In genomic region chr5:662751-663435, GRCh38 we compare ENCODE assay signal across 19 cellular contexts. TPM values are rescaled to one million over a fixed set of nuclear protein-coding genes. Genes with fewer than 3 reads are reported as not detected.
DNase-seq lines count a peak whose midpoint lies in the region; ATAC-seq, FAIRE-seq and TF ChIP-seq lines count a peak whose summit lies in the region.
"Had no signal": no experiment of that assay in that cellular context is flagged by ENCODE, and none has a peak within 500 bp of the region (broad histone marks: within the 10 kb centered on the region; RNA-seq: fewer than 3 reads in every experiment).

No MANE protein-coding gene starts in this region.

- no peak for TF ChIP-seq EP300 in K562 (IDR thresholded peaks at IDR 0.05; ENCODE audit: low read length)

- TF ChIP-seq POLR2A in K562 (conservative IDR thresholded peaks at IDR 0.05) = no peak
- TF ChIP-seq POLR2A in right lobe of liver (IDR thresholded peaks at IDR 0.05) = no peak

- H4K20me1 ChIP-seq in K562 (replicated peaks; ENCODE audit: control insufficient read depth, insufficient read depth, low read length) = no peaks in the 10 kb centered on the region

- DNase-seq in Right ventricle myocardium inferior (ENCODE audit: missing footprints) (peak; percentile 56), left cardiac atrium (no peak), K562 (ENCODE audit: extremely low read depth in 1 of 4, low spot score in 3 of 4) (no peak), right lobe of liver (peak; percentile 13 to 52 (median 39)), epidermal melanocyte (ENCODE audit: insufficient read length, low spot score) (no peak), germinal center (ENCODE audit: low spot score) (no peak)
- DNase-seq: GF-D8, KG1, MV-4-11, NCI-H1694 treated with DMSO at 0.1 percent for 48 hours, NCI-H510A, NCI-H774, SHP77 treated with DMSO at 0.1 percent for 48 hours had no signal

- ATAC-seq in Right ventricle myocardium inferior = no peak
- no peak for ATAC-seq in left cardiac atrium
- ATAC-seq in K562 = no peak
- no peak for ATAC-seq in right lobe of liver
- ATAC-seq in SK-N-SH treated with all-trans-retinoic acid at 6 μM for 48 hours = no peak

- BruUV-seq in K562 (replicated peaks; lab: Mats Ljungman, UMichigan) = no TSS peak

- intact Hi-C loops in Right ventricle myocardium inferior (cut with DNase I) (no loop called here), left cardiac atrium (cut with DNase I) (no loop called here), K562 (cut with micrococcal nuclease) (no loop called here), right lobe of liver (cut with DNase I) (no loop called here)

- POLR2A ChIA-PET in K562 (lab: Yijun Ruan, JAX) = no interaction called here

- H2AFZ ChIP-seq in K562 (ENCODE audit: low read depth, low read length) = no peak overlapping the region

- H3K36me3 ChIP-seq in K562 (ENCODE audit: control insufficient read depth, insufficient read depth, low read length) (peaks cover 87% of the 10 kb centered on the region), right lobe of liver (no peaks in the 10 kb centered on the region)

- 91% methylated on average over 35 of the region's 56 CpGs for WGBS in K562 (ENCODE audit: insufficient coverage, low coverage, missing lambda C conversion rate)
- 94% methylated on average over 19 of the region's 56 CpGs for WGBS in right lobe of liver (ENCODE audit: insufficient coverage, low coverage, low lambda C conversion rate, missing lambda C conversion rate)

- CTCF ChIA-PET in K562 (lab: Yijun Ruan, JAX; ENCODE audit: low intra/inter-chr PET ratio) = no interaction called here

- in situ Hi-C loops in K562 (cut with MboI) = no loop called here

- H3K4me2 ChIP-seq in K562 (ENCODE audit: insufficient read depth, low read length) = no peak overlapping the region

- peak; percentile 46 for FAIRE-seq in K562 (lab: Jason Lieb, UNC)
- FAIRE-seq: H1, RCC 7860 had no signal

- no peak for TF ChIP-seq RAD21 in K562 (CRISPR knock-in tag; conservative IDR thresholded peaks at IDR 0.05 in 1 of 2, IDR thresholded peaks at IDR 0.05 in 1 of 2)

- H3K9me3 ChIP-seq in K562 (replicated peaks; ENCODE audit: control insufficient read depth, insufficient read depth, low read depth, low read length) (peaks cover 14% of the 10 kb centered on the region), right lobe of liver (no peaks in the 10 kb centered on the region)

- H3K9me1 ChIP-seq in K562 (ENCODE audit: control insufficient read depth, insufficient read depth, low read length) = no peaks in the 10 kb centered on the region

- no peaks in the 10 kb centered on the region for H3K27me3 ChIP-seq in K562 (ENCODE audit: control insufficient read depth in 2 of 2, insufficient read depth in 2 of 2, low read length in 2 of 2)
- no peaks in the 10 kb centered on the region for H3K27me3 ChIP-seq in right lobe of liver

- H3K4me3 ChIP-seq in K562 = no peak overlapping the region
- no peak overlapping the region for H3K4me3 ChIP-seq in right lobe of liver

- TF ChIP-seq CTCF in K562 (IDR thresholded peaks at IDR 0.05 in 2 of 3, conservative IDR thresholded peaks at IDR 0.05 in 1 of 3; ENCODE audit: insufficient read depth in 2 of 3, low read depth in 1 of 3, low read length in 3 of 3) (no peak), right lobe of liver (IDR thresholded peaks at IDR 0.05) (no peak)

- no peak overlapping the region for H3K27ac ChIP-seq in K562 (ENCODE audit: extremely low read depth, low read depth, low read length)
- H3K27ac ChIP-seq in right lobe of liver = no peak overlapping the region
- peak overlapping the region; percentile 36 for H3K27ac ChIP-seq in temporal lobe (ENCODE audit: low read depth, low read length)

- H3K9ac ChIP-seq in K562 (ENCODE audit: insufficient read depth in 1 of 2, low read depth in 2 of 2, low read length in 2 of 2) = no peak overlapping the region

- H3K4me1 ChIP-seq in K562 (replicated peaks in 1 of 2; ENCODE audit: control insufficient read depth in 2 of 2, insufficient read depth in 2 of 2, low read length in 2 of 2) (peaks cover 5 to 40% of the 10 kb centered on the region in 2 experiments; a peak in 4 of 5 replicates), right lobe of liver (peaks cover 0 to 6% (median 2%) of the 10 kb centered on the region in 4 donors)

- no peaks in the 10 kb centered on the region for H3K79me2 ChIP-seq in K562 (ENCODE audit: control insufficient read depth, insufficient read depth, low read length)

TF ChIP-seq in K562, 482 proteins besides CTCF, POLR2A, EP300 and RAD21:
- TF ChIP-seq POLR2G (IDR thresholded peaks at IDR 0.05; ENCODE audit: low read depth, low read length) (peak; percentile 13; the same call in 1 of the 2 replicates), CXXC5 (CRISPR knock-in tag; IDR thresholded peaks at IDR 0.05) (no peak)

TF ChIP-seq in SK-N-SH treated with all-trans-retinoic acid at 6 μM for 48 hours, 23 proteins besides CTCF, POLR2A, EP300 and RAD21 (continues in another document):
- TF ChIP-seq OSR1 (CRISPR knock-in tag; IDR thresholded peaks at IDR 0.05) (no peak), ESRRG (CRISPR knock-in tag; IDR thresholded peaks at IDR 0.05) (no peak), TSHZ2 (CRISPR knock-in tag; IDR thresholded peaks at IDR 0.05) (no peak), TCF4 (CRISPR knock-in tag; IDR thresholded peaks at IDR 0.05; ENCODE audit: borderline replicate concordance) (no peak), ZFP30 (CRISPR knock-in tag; IDR thresholded peaks at IDR 0.05) (no peak), ZNF70 (CRISPR knock-in tag; IDR thresholded peaks at IDR 0.05) (no peak), GLIS3 (CRISPR knock-in tag; IDR thresholded peaks at IDR 0.05) (no peak)

RNA-seq across cellular contexts. Expression of gene TPPP, which starts 30.3 kb away (rescaled TPM):
- total RNA-seq in Right ventricle myocardium inferior = 34.5 TPM
- 10 to 100 TPM; 15.5 to 25.0 TPM for total RNA-seq in left cardiac atrium
- total RNA-seq in K562 (2011; cell fraction: chromatin; rRNA removed; ENCODE audit: low replicate concordance) = 0.11 and 0.28 TPM in 2 replicates
- 0.13 and 0.17 TPM in 2 replicates for total RNA-seq in K562 (2011; cell fraction: nucleolus; rRNA removed)
- 0.15 TPM in 1 of 2 replicates, not detected in the other for total RNA-seq in K562 (2011; cell fraction: nucleoplasm; rRNA removed)
- total RNA-seq in K562 (2014; rRNA removed) = not detected in 2 replicates
- total RNA-seq in K562 (2014; rRNA removed; fragmentation: Illumina TruSeq; extraction: Trizol) = not detected in 2 replicates
- total RNA-seq in K562 (2015; rRNA removed; fragmentation: Illumina TruSeq; extraction: Trizol) = not detected in 2 replicates
- total RNA-seq in K562 (2021) = 0.07 TPM in 2 replicates
- polyA plus RNA-seq in K562 (2011; rRNA removed) = 0.01 and 0.03 TPM in 2 replicates
- 0.04 and 0.06 TPM in 2 replicates for polyA plus RNA-seq in K562 (2011; cell fraction: cytosol; rRNA removed)
- polyA plus RNA-seq in K562 (2011; cell fraction: nucleus; rRNA removed) = 0.06 and 0.11 TPM in 2 replicates
- polyA plus RNA-seq in K562 (2012) = 0.21 and 0.25 TPM in 2 replicates
- polyA plus RNA-seq in K562 (2014; fragmentation: Illumina TruSeq; extraction: Trizol) = 0.01 TPM in 1 of 2 replicates, not detected in the other
- not detected for polyA plus RNA-seq in K562 (2014; fragmentation: Nextera tagmentation; extraction: Ambion mirVana)
- not detected in 2 replicates for polyA plus RNA-seq in K562 (2014; rRNA removed)
- 0.11 and 0.12 TPM in 2 replicates for polyA minus RNA-seq in K562 (2011; rRNA and poly(A)+ RNA removed)
- not detected in 2 replicates for polyA minus RNA-seq in K562 (2011; cell fraction: cytosol; rRNA and poly(A)+ RNA removed)
- polyA minus RNA-seq in K562 (2011; cell fraction: nucleus; rRNA and poly(A)+ RNA removed) = not detected in 2 replicates
- 1 to 10 TPM; 1.9 to 4.3 (median 2.4) TPM for total RNA-seq in right lobe of liver
- 12.5 TPM for total RNA-seq in temporal lobe
- total RNA-seq: B cell, OCI-LY7 had no signal

RNA-seq across cellular contexts. Expression of gene CEP72, which starts 50.8 kb away (rescaled TPM):
- total RNA-seq in Right ventricle myocardium inferior (2.0 TPM), left cardiac atrium (1 to 10 TPM; 1.4 to 2.5 TPM), K562 (2014; rRNA removed) (17.6 and 27.4 TPM in 2 replicates), K562 (2014; rRNA removed; fragmentation: Illumina TruSeq; extraction: Trizol) (9.4 and 11.3 TPM in 2 replicates), K562 (2015; rRNA removed; fragmentation: Illumina TruSeq; extraction: Trizol) (16.3 and 17.4 TPM in 2 replicates), K562 (2021) (33.3 and 38.1 TPM in 2 replicates), right lobe of liver (1 to 10 TPM; 3.4 to 6.0 (median 4.2) TPM), temporal lobe (3.2 TPM)
- 124 and 152 TPM in 2 replicates for total RNA-seq in K562 (2011; cell fraction: chromatin; rRNA removed; ENCODE audit: low replicate concordance)
- 76.5 and 81.0 TPM in 2 replicates for total RNA-seq in K562 (2011; cell fraction: nucleolus; rRNA removed)
- 63.1 and 68.9 TPM in 2 replicates for total RNA-seq in K562 (2011; cell fraction: nucleoplasm; rRNA removed)
- polyA plus RNA-seq in K562 (2011; rRNA removed) (14.0 and 17.8 TPM in 2 replicates), K562 (2014; fragmentation: Illumina TruSeq; extraction: Trizol) (14.2 and 15.2 TPM in 2 replicates), K562 (2014; fragmentation: Nextera tagmentation; extraction: Ambion mirVana) (1 to 10 TPM in 1 of 2 experiments, under 1 TPM in 1; 0.89 to 1.4 TPM), K562 (2014; rRNA removed) (19.9 and 28.6 TPM in 2 replicates)
- 11.8 and 15.1 TPM in 2 replicates for polyA plus RNA-seq in K562 (2011; cell fraction: cytosol; rRNA removed)
- 32.3 and 49.2 TPM in 2 replicates for polyA plus RNA-seq in K562 (2011; cell fraction: nucleus; rRNA removed)
- 15.2 and 20.5 TPM in 2 replicates for polyA plus RNA-seq in K562 (2012)
- polyA minus RNA-seq in K562 (2011; rRNA and poly(A)+ RNA removed) = 23.6 and 27.4 TPM in 2 replicates
- 19.7 and 26.2 TPM in 2 replicates for polyA minus RNA-seq in K562 (2011; cell fraction: cytosol; rRNA and poly(A)+ RNA removed)
- 40.4 and 45.3 TPM in 2 replicates for polyA minus RNA-seq in K562 (2011; cell fraction: nucleus; rRNA and poly(A)+ RNA removed)

Comparison
In these comparisons a context has a peak if more than half of its experiments do, and no peak if none do; other contexts are left out.
1. DNase-seq: peak in Right ventricle myocardium inferior (single experiment) and right lobe of liver (3 of 3); none in left cardiac atrium (single experiment), K562 (0 of 4), epidermal melanocyte (single experiment) and germinal center (single experiment).